In the genomic region with DNA sequence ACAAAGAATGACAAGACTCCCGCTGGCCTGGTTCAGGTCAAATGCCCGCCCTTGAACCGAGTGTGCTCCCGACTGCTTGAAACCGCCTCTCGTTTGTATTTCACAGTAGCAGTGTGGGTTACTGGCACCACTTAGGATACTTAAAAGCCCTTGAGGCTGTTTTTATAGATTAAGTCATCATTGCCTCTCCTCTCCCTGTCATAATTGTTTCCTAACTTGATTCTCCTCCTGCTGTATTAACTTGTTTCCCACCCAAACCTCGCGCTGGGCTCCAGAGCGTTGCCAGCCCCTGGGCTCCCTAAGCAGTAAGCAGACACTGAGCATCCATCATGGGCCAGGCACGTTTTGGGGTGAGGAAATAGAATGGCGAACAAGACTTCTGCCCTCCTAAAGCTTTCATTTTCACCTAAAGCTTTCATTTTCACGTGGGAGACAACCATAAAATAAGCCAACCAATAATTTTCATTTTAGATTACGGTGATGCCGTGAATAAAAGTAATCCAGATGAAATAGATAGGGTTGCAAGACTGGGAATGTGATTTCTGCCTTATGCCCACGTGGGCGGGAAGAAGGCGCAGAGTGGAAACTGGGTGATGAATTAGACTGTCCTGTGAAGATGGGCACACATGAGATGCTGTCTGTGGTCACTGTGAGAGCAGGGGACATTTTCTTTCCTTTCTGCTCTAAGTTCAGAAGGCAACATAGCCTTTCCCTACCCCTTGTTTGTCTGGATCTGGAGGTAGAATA, we compare ENCODE assay signal across 1 cellular context.
TF ChIP-seq lines count a peak whose summit lies in the region.

No MANE protein-coding gene starts in this region.

TF ChIP-seq in HEK293, 187 proteins besides CTCF, POLR2A, EP300 and RAD21 (continued from another document):
- TF ChIP-seq ZNF239 (tag by site-specific recombination; IDR thresholded peaks at IDR 0.05) (no peak), ZNF10 (tag by site-specific recombination; IDR thresholded peaks at IDR 0.05) (no peak)
